In the genomic region with DNA sequence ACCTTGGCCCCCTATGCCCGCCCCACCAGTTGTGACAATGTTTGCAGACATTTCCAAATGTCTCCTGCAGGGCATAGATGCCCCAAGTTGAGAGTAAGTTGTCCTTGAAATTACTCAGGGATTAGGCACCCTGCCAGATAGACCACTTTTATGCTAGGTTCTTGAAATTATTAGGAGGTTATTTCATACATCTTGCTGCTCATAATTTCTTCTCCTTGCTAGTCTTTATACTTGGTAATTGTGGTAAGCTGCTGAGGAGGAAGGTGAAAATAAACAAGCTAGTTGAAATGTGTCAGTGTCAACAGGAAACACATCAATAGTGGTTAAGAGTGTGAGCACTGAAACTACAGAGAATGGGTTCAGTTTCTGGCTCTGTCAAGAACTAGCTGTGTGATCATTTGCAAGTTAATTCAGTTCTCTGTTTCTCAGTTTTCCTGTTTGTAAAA, we compare ENCODE assay signal across 12 cellular contexts.
DNase-seq lines count a peak whose midpoint lies in the region; ATAC-seq and TF ChIP-seq lines count a peak whose summit lies in the region.
"Had no signal": no experiment of that assay in that cellular context is flagged by ENCODE, and none has a peak within 500 bp of the region (broad histone marks: within the 10 kb centered on the region; RNA-seq: fewer than 3 reads in every experiment).

No MANE protein-coding gene starts in this region.

- H3K4me3 Mint-ChIP-seq in CD8-positive, alpha-beta memory T cell: peak overlapping the region; percentile 0 to 69 (median 37)
- peak overlapping the region; percentile 61 to 69 for H3K4me3 Mint-ChIP-seq in effector memory CD8-positive, alpha-beta T cell
- H3K4me3 Mint-ChIP-seq: mesothelial cell of epicardium had no signal

- peaks cover 0 to 2% (median 0%) of the 10 kb centered on the region in 3 donors for H3K36me3 Mint-ChIP-seq in CD8-positive, alpha-beta memory T cell
- peaks cover 20% of the 10 kb centered on the region for H3K36me3 Mint-ChIP-seq in effector memory CD8-positive, alpha-beta T cell (ENCODE audit: insufficient read depth)
- H3K36me3 Mint-ChIP-seq: activated naive CD4-positive, alpha-beta T cell treated with anti-CD3 and anti-CD28 coated beads, Interleukin-2, amount 50 U/mL, for 72 hours; mesothelial cell of epicardium had no signal

- CTCF ChIA-PET in CD8-positive, alpha-beta memory T cell (lab: Charles Lee): interaction anchor here (0.7 to 3.7 kb wide), 5 partner anchors 9 to 117 kb away, joined by 3 to 13 read pairs (median 3); no protein-coding TSS in a partner anchor

- H3K4me3 ChIP-seq in CD8-positive, alpha-beta memory T cell (ENCODE audit: low read length): no peak overlapping the region
- H3K4me3 ChIP-seq in tibial nerve: no peak overlapping the region

- no peak for TF ChIP-seq POLR2A in tibial nerve (IDR thresholded peaks at IDR 0.05)

- H3K27me3 Mint-ChIP-seq in CD8-positive, alpha-beta memory T cell: no peaks in the 10 kb centered on the region
- no peaks in the 10 kb centered on the region for H3K27me3 Mint-ChIP-seq in effector memory CD8-positive, alpha-beta T cell

- H3K27me3 ChIP-seq in CD8-positive, alpha-beta memory T cell (ENCODE audit: insufficient read depth, low read length, poor library complexity, severe bottlenecking): no peaks in the 10 kb centered on the region
- no peaks in the 10 kb centered on the region for H3K27me3 ChIP-seq in tibial nerve

- H3K27ac Mint-ChIP-seq in CD8-positive, alpha-beta memory T cell: peak overlapping the region; percentile 36 to 99 (median 98)
- peak overlapping the region; percentile 98 to 100 for H3K27ac Mint-ChIP-seq in effector memory CD8-positive, alpha-beta T cell
- H3K27ac Mint-ChIP-seq: activated naive CD4-positive, alpha-beta T cell treated with anti-CD3 and anti-CD28 coated beads, Interleukin-2, amount 50 U/mL, for 72 hours; mesothelial cell of epicardium had no signal

- peak overlapping the region; percentile 41 for H3K27ac ChIP-seq in CD8-positive, alpha-beta memory T cell (ENCODE audit: low read depth, low read length)
- H3K27ac ChIP-seq in tibial nerve: no peak overlapping the region
- H3K27ac ChIP-seq: HL-60, RWPE1 had no signal

- H3K4me1 Mint-ChIP-seq in CD8-positive, alpha-beta memory T cell: peaks cover 77 to 95% (median 95%) of the 10 kb centered on the region in 3 donors
- peaks cover 65 to 76% of the 10 kb centered on the region in 2 donors for H3K4me1 Mint-ChIP-seq in effector memory CD8-positive, alpha-beta T cell (ENCODE audit: low read depth in 2 of 2)

- 72 to 91% methylated on average over 1 of the region's 1 CpG for WGBS in tibial nerve, 2 donors

- no peaks in the 10 kb centered on the region for H3K9me3 Mint-ChIP-seq in CD8-positive, alpha-beta memory T cell
- H3K9me3 Mint-ChIP-seq in effector memory CD8-positive, alpha-beta T cell: peaks cover 0 to 3% of the 10 kb centered on the region in 2 donors
- H3K9me3 Mint-ChIP-seq: activated naive CD4-positive, alpha-beta T cell treated with anti-CD3 and anti-CD28 coated beads, Interleukin-2, amount 50 U/mL, for 72 hours; mesothelial cell of epicardium had no signal

- ATAC-seq in GM18519 (IDR thresholded peaks at IDR 0.05; ENCODE audit: low FRiP score, unreplicated experiment): peak; percentile 40
- peak; percentile 34 for ATAC-seq in HG03060 (IDR thresholded peaks at IDR 0.05; ENCODE audit: low read depth, unreplicated experiment)
- ATAC-seq in effector memory CD8-positive, alpha-beta T cell (replicated peaks): peak; percentile 66

- DNase-seq in CD8-positive, alpha-beta memory T cell: peak in 3 of 5 donors; percentile 54 to 79 (median 55)
- DNase-seq in effector memory CD8-positive, alpha-beta T cell: peak; percentile 26 to 56 (median 30)
- DNase-seq in DMS153 (lab: John Stamatoyannopoulos, UW): no peak
- no peak for DNase-seq in tibial nerve (ENCODE audit: low spot score in 2 of 2)
- no peak for DNase-seq in NCI-H1930 (lab: John Stamatoyannopoulos, UW)
- DNase-seq: cortex of kidney had no signal

- POLR2A ChIA-PET in CD8-positive, alpha-beta memory T cell (lab: Charles Lee): interaction anchor here (0.8 to 1.0 kb wide), 3 partner anchors 11 to 661 kb away, joined by 3 to 6 read pairs (median 4); partner anchors contain the start of gene ELMO1

- H3K9me3 ChIP-seq in CD8-positive, alpha-beta memory T cell (ENCODE audit: low read length): no peaks in the 10 kb centered on the region
- H3K9me3 ChIP-seq in tibial nerve: no peaks in the 10 kb centered on the region

- H3K4me1 ChIP-seq in CD8-positive, alpha-beta memory T cell (ENCODE audit: insufficient read depth, low read length): peaks cover 70% of the 10 kb centered on the region
- peaks cover 0 to 7% (median 5%) of the 10 kb centered on the region in 4 donors for H3K4me1 ChIP-seq in tibial nerve

- TF ChIP-seq CTCF in tibial nerve (IDR thresholded peaks at IDR 0.05): no peak

- H3K36me3 ChIP-seq in CD8-positive, alpha-beta memory T cell (ENCODE audit: insufficient read depth, low read length): no peaks in the 10 kb centered on the region
- no peaks in the 10 kb centered on the region for H3K36me3 ChIP-seq in tibial nerve

- no peak for TF ChIP-seq EP300 in tibial nerve (IDR thresholded peaks at IDR 0.05)

Comparison
In these comparisons a context has a peak if more than half of its experiments do, and no peak if none do; other contexts are left out.
1. DNase-seq: peak in CD8-positive, alpha-beta memory T cell (3 of 5) and effector memory CD8-positive, alpha-beta T cell (3 of 3); none in DMS153 (single experiment), tibial nerve (0 of 2) and NCI-H1930 (0 of 2).
2. Peak in every context shown above with its lines, with median percentiles within 50 percentile points of each other: ATAC-seq.